20 cellular contexts compared by ENCODE assay signal in genomic region chr15:37056894-37057205, GRCh38. TPM values are rescaled to one million over a fixed set of nuclear protein-coding genes. Genes with fewer than 3 reads are reported as not detected.
DNase-seq lines count a peak whose midpoint lies in the region; ATAC-seq and TF ChIP-seq lines count a peak whose summit lies in the region.
"Had no signal": no experiment of that assay in that cellular context is flagged by ENCODE, and none has a peak within 500 bp of the region (broad histone marks: within the 10 kb centered on the region; RNA-seq: fewer than 3 reads in every experiment).

No MANE protein-coding gene starts in this region.

- peaks cover 33% of the 10 kb centered on the region for H3K4me1 Mint-ChIP-seq in endodermal cell
- peaks cover 41% of the 10 kb centered on the region for H3K4me1 Mint-ChIP-seq in progenitor cell of endocrine pancreas (ENCODE audit: low read depth)
- H3K4me1 Mint-ChIP-seq in natural killer cell: no peaks in the 10 kb centered on the region
- H3K4me1 Mint-ChIP-seq: CD14-positive monocyte had no signal

- H3K4me1 ChIP-seq in HUES64 (ENCODE audit: insufficient read depth, low read length): peaks cover 36% of the 10 kb centered on the region
- H3K4me1 ChIP-seq in endodermal cell (ENCODE audit: control insufficient read depth, insufficient read depth, low read length): peaks cover 7% of the 10 kb centered on the region
- H3K4me1 ChIP-seq: right lobe of liver had no signal

- H3K27ac Mint-ChIP-seq in endodermal cell: no peak overlapping the region
- H3K27ac Mint-ChIP-seq in progenitor cell of endocrine pancreas: peak overlapping the region; percentile 95
- no peak overlapping the region for H3K27ac Mint-ChIP-seq in natural killer cell
- H3K27ac Mint-ChIP-seq: CD14-positive monocyte had no signal

- H3K9me3 ChIP-seq in HUES64 (ENCODE audit: insufficient read depth, low read depth, low read length) (no peaks in the 10 kb centered on the region), endodermal cell (ENCODE audit: control insufficient read depth, low read length) (no peaks in the 10 kb centered on the region)
- H3K9me3 ChIP-seq: left lung, right lobe of liver, upper lobe of left lung had no signal

- no peak for TF ChIP-seq CTCF in endodermal cell (conservative IDR thresholded peaks at IDR 0.05)
- TF ChIP-seq CTCF in progenitor cell of endocrine pancreas (IDR thresholded peaks at IDR 0.05; ENCODE audit: unreplicated experiment): no peak
- no peak for TF ChIP-seq CTCF in natural killer cell (IDR thresholded peaks at IDR 0.05)
- TF ChIP-seq CTCF in GM20000 (IDR thresholded peaks at IDR 0.05; ENCODE audit: extremely low read depth, missing control alignments): no peak

- H3K27ac ChIP-seq in HUES64 (ENCODE audit: low read depth, low read length) (peak overlapping the region; percentile 4; the same call in 1 of the 2 replicates), endodermal cell (ENCODE audit: low read depth, low read length) (peak overlapping the region; percentile 84)
- H3K27ac ChIP-seq: foreskin keratinocyte, right lobe of liver, RWPE1, upper lobe of left lung had no signal

- DNase-seq in endodermal cell (no peak), kidney glomerular epithelial cell (lab: John Stamatoyannopoulos, UW) (peak; percentile 34), progenitor cell of endocrine pancreas (ENCODE audit: low spot score, unreplicated experiment) (no peak), natural killer cell (no peak), GM20000 (ENCODE audit: low spot score) (no peak), ACHN (no peak)
- DNase-seq: activated CD4-positive, alpha-beta T cell treated with anti-CD3 and anti-CD28 coated beads for 48 hours; activated effector memory CD4-positive, alpha-beta T cell treated with anti-CD3 and anti-CD28 coated beads, Interleukin-2, amount 50 U/mL, for 16 hours; cerebellar nuclear complex; foreskin keratinocyte; MM.1S; NCI-H187; right lobe of liver; stimulated activated naive CD4-positive, alpha-beta T cell treated with Interleukin-2 at 50 U/mL for 16 hours had no signal

- no peak overlapping the region for H3K4me3 Mint-ChIP-seq in endodermal cell
- H3K4me3 Mint-ChIP-seq in progenitor cell of endocrine pancreas (ENCODE audit: low read depth): no peak overlapping the region
- H3K4me3 Mint-ChIP-seq in natural killer cell: no peak overlapping the region
- H3K4me3 Mint-ChIP-seq: CD14-positive monocyte had no signal

- no peak for ATAC-seq in GM18520 (IDR thresholded peaks at IDR 0.05; ENCODE audit: unreplicated experiment)
- no peak for ATAC-seq in natural killer cell
- ATAC-seq: right lobe of liver had no signal

- H3K9me3 Mint-ChIP-seq in endodermal cell (no peaks in the 10 kb centered on the region), progenitor cell of endocrine pancreas (ENCODE audit: low read depth) (no peaks in the 10 kb centered on the region), natural killer cell (peaks cover 2 to 6% of the 10 kb centered on the region in 2 donors)

- H3K36me3 Mint-ChIP-seq in endodermal cell (ENCODE audit: low read depth): no peaks in the 10 kb centered on the region
- H3K36me3 Mint-ChIP-seq in progenitor cell of endocrine pancreas (ENCODE audit: insufficient read depth): peaks cover 18% of the 10 kb centered on the region
- no peaks in the 10 kb centered on the region for H3K36me3 Mint-ChIP-seq in natural killer cell
- H3K36me3 Mint-ChIP-seq: CD14-positive monocyte had no signal

- in situ Hi-C loops in ACHN (cut with HindIII; ENCODE audit: low pct_ligation_motif_present, low pct_unique_long_range_greater_than_20kb, low sequenced_read_pairs): no loop called here

- 76% methylated on average over 6 of the region's 6 CpGs for WGBS in HUES64
- 86 to 96% methylated on average over 4 to 6 of the region's 6 CpGs for WGBS in endodermal cell (ENCODE audit: insufficient coverage in 1 of 2, insufficient read length in 1 of 2), 2 experiments

- H3K27me3 Mint-ChIP-seq in endodermal cell (ENCODE audit: insufficient read depth): no peaks in the 10 kb centered on the region
- no peaks in the 10 kb centered on the region for H3K27me3 Mint-ChIP-seq in progenitor cell of endocrine pancreas
- no peaks in the 10 kb centered on the region for H3K27me3 Mint-ChIP-seq in natural killer cell (ENCODE audit: low read depth in 2 of 2)

- intact Hi-C loops in natural killer cell (cut with micrococcal nuclease): no loop called here

- H3K27me3 ChIP-seq in HUES64 (ENCODE audit: insufficient read depth, low read length): no peaks in the 10 kb centered on the region
- no peaks in the 10 kb centered on the region for H3K27me3 ChIP-seq in endodermal cell (ENCODE audit: control insufficient read depth, insufficient read depth, low read length, poor library complexity, severe bottlenecking)
- H3K27me3 ChIP-seq: foreskin keratinocyte, left lung, right lobe of liver, upper lobe of left lung had no signal

- H3K4me3 ChIP-seq in HUES64 (ENCODE audit: low read length) (no peak overlapping the region), endodermal cell (ENCODE audit: low read length) (no peak overlapping the region)
- H3K4me3 ChIP-seq: left lung, right lobe of liver, upper lobe of left lung had no signal

- H3K36me3 ChIP-seq in HUES64 (ENCODE audit: insufficient read depth, low read length) (no peaks in the 10 kb centered on the region), endodermal cell (ENCODE audit: control insufficient read depth, insufficient read depth, low read length) (no peaks in the 10 kb centered on the region)
- H3K36me3 ChIP-seq: left lung, right lobe of liver had no signal

- H3K9ac ChIP-seq in HUES64 (ENCODE audit: low read depth, low read length) (no peak overlapping the region), endodermal cell (ENCODE audit: extremely low read depth, low read length, poor library complexity, severe bottlenecking) (no peak overlapping the region)

RNA-seq across cellular contexts. Expression of gene MEIS2, which starts 43.5 kb away (rescaled TPM):
- polyA plus RNA-seq in HUES64 (2013, experiment 1 of 2): 15.0 TPM
- polyA plus RNA-seq in HUES64 (2013, experiment 2 of 2): 20.2 TPM
- total RNA-seq in endodermal cell: 1 to 10 TPM; 7.1 to 9.7 TPM
- 143 TPM for polyA plus RNA-seq in endodermal cell (2013, experiment 1 of 2)
- polyA plus RNA-seq in endodermal cell (2013, experiment 2 of 2): 119 TPM
- total RNA-seq in progenitor cell of endocrine pancreas: 133 and 143 TPM in 2 replicates
- total RNA-seq in natural killer cell: under 1 TPM in 1 of 3 donors, not detected in 2; 0.35 TPM
- polyA plus RNA-seq: CD14-positive monocyte had no signal

Comparison
In these comparisons a context has a peak if more than half of its experiments do, and no peak if none do; other contexts are left out.
1. RNA of gene MEIS2, which starts 43.5 kb away (total RNA-seq): 133 to 143 TPM in progenitor cell of endocrine pancreas; 7.1 to 9.7 TPM in endodermal cell and 0.35 TPM in natural killer cell; every median in the first group is over 10 times any median in the second.